Comparison of ENCODE assay signal across 8 cellular contexts in the genomic region with DNA sequence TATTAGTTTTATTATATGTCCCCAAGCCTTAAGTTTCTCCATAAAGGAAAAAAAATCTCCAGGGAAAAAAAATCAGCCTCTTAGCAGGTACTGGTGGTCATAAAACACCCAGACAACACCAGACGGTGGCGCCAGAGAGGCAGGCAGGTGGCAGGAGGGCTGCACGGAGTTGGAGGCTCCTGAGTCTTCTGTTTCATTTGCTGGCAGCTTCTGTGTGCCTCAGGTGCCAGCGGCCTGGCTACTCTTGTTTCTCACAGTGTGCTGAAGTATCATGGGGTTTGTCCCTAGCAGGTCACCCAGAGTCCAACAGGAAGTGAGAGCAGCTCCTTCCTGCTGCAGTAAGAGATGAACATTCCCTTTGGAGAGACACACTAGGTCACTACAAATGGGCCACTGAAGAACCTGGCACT.
DNase-seq lines count a peak whose midpoint lies in the region; ATAC-seq and TF ChIP-seq lines count a peak whose summit lies in the region.

No MANE protein-coding gene starts in this region.

- no peak overlapping the region for H2BK120ac ChIP-seq in mesendoderm (ENCODE audit: low read depth, low read length)

- no peak overlapping the region for H4K5ac ChIP-seq in mesendoderm (ENCODE audit: low read length)

- no peak overlapping the region for H3K4me3 Mint-ChIP-seq in CD4-positive, alpha-beta T cell
- H3K4me3 Mint-ChIP-seq in activated CD4-positive, alpha-beta memory T cell treated with anti-CD3 and anti-CD28 coated beads for 36 hours, result no peak overlapping the region
- H3K4me3 Mint-ChIP-seq in effector memory CD8-positive, alpha-beta T cell, result no peak overlapping the region

- WGBS in mesendoderm (ENCODE audit: extremely low coverage, insufficient coverage, low lambda C conversion rate), result no CpG with 5 or more reads among the region's 4 CpGs

- no peak overlapping the region for H3K23ac ChIP-seq in mesendoderm (ENCODE audit: low read length)

- POLR2A ChIA-PET in CD4-positive, alpha-beta T cell (lab: Charles Lee), result interaction anchor here (0.6 to 1.3 kb wide), 2 partner anchors 141 to 198 kb away, joined by 4 to 10 read pairs; no protein-coding TSS in a partner anchor
- POLR2A ChIA-PET in activated CD4-positive, alpha-beta memory T cell treated with anti-CD3 and anti-CD28 coated beads for 36 hours (lab: Charles Lee), result interaction anchor here (1.0 kb wide), 1 partner anchor 198 kb away, joined by 5 read pairs; no protein-coding TSS in a partner anchor

- no peak overlapping the region for H3K4me2 ChIP-seq in mesendoderm (ENCODE audit: low read length)

- no peak overlapping the region for H2BK15ac ChIP-seq in mesendoderm (replicated peaks; ENCODE audit: low read depth)

- H2AK5ac ChIP-seq in mesendoderm (ENCODE audit: low read length), result no peak overlapping the region

- no peak overlapping the region for H3K27ac Mint-ChIP-seq in CD4-positive, alpha-beta T cell
- no peak overlapping the region for H3K27ac Mint-ChIP-seq in activated CD4-positive, alpha-beta memory T cell treated with anti-CD3 and anti-CD28 coated beads for 36 hours
- no peak overlapping the region for H3K27ac Mint-ChIP-seq in effector memory CD8-positive, alpha-beta T cell

- no peak overlapping the region for H2BK5ac ChIP-seq in mesendoderm (ENCODE audit: low read length)

- intact Hi-C loops in CD4-positive, alpha-beta T cell (cut with DNase I, micrococcal nuclease), result loop anchor here (1.0 kb wide), 2 partner anchors 198 to 199 kb away; no protein-coding TSS in a partner anchor
- intact Hi-C loops in activated CD4-positive, alpha-beta memory T cell treated with anti-CD3 and anti-CD28 coated beads for 36 hours (cut with micrococcal nuclease), result loop anchor here (1.0 to 2.0 kb wide), 3 partner anchors 26 to 199 kb away; partner anchors contain the start of gene GADD45A

- H3K4me1 ChIP-seq in mesendoderm (ENCODE audit: control insufficient read depth, low read depth, low read length), result no peaks in the 10 kb centered on the region

- peaks cover 23% of the 10 kb centered on the region for H3K27me3 Mint-ChIP-seq in CD4-positive, alpha-beta T cell
- H3K27me3 Mint-ChIP-seq in activated CD4-positive, alpha-beta memory T cell treated with anti-CD3 and anti-CD28 coated beads for 36 hours, result peaks cover 3% of the 10 kb centered on the region
- H3K27me3 Mint-ChIP-seq in effector memory CD8-positive, alpha-beta T cell, result peaks cover 28 to 39% of the 10 kb centered on the region in 2 donors

- H4K8ac ChIP-seq in mesendoderm (ENCODE audit: low read depth, low read length), result no peak overlapping the region

- H3K79me2 ChIP-seq in mesendoderm (ENCODE audit: control insufficient read depth, insufficient read depth, low read length), result no peaks in the 10 kb centered on the region

- no peak overlapping the region for H3K27ac ChIP-seq in CD4-positive, alpha-beta T cell (ENCODE audit: low read depth, low read length)
- no peak overlapping the region for H3K27ac ChIP-seq in mesendoderm (ENCODE audit: low read depth, low read length)

- CTCF ChIA-PET in CD4-positive, alpha-beta T cell (lab: Charles Lee), result interaction anchor here (0.6 to 3.9 kb wide), 13 partner anchors 10 to 207 kb away, joined by 3 to 54 read pairs (median 3); no protein-coding TSS in a partner anchor
- CTCF ChIA-PET in activated CD4-positive, alpha-beta memory T cell treated with anti-CD3 and anti-CD28 coated beads for 36 hours (lab: Charles Lee), result interaction anchor here (0.6 to 9.2 kb wide), 37 partner anchors 8 to 555 kb away, joined by 3 to 281 read pairs (median 4); partner anchors contain the start of gene GADD45A

- no peaks in the 10 kb centered on the region for H3K9me3 Mint-ChIP-seq in CD4-positive, alpha-beta T cell
- no peaks in the 10 kb centered on the region for H3K9me3 Mint-ChIP-seq in activated CD4-positive, alpha-beta memory T cell treated with anti-CD3 and anti-CD28 coated beads for 36 hours
- H3K9me3 Mint-ChIP-seq in effector memory CD8-positive, alpha-beta T cell, result no peaks in the 10 kb centered on the region

- TF ChIP-seq CTCF in CD4-positive, alpha-beta T cell (IDR thresholded peaks at IDR 0.05), result peak; percentile 84

- no peak overlapping the region for H3K56ac ChIP-seq in mesendoderm (ENCODE audit: low read length)

- H3K36me3 Mint-ChIP-seq in CD4-positive, alpha-beta T cell (ENCODE audit: low read depth), result no peaks in the 10 kb centered on the region
- no peaks in the 10 kb centered on the region for H3K36me3 Mint-ChIP-seq in activated CD4-positive, alpha-beta memory T cell treated with anti-CD3 and anti-CD28 coated beads for 36 hours
- H3K36me3 Mint-ChIP-seq in effector memory CD8-positive, alpha-beta T cell (ENCODE audit: insufficient read depth), result no peaks in the 10 kb centered on the region

- no peak overlapping the region for H3K4me3 ChIP-seq in mesendoderm (ENCODE audit: low read length)

- peak; percentile 85 for ATAC-seq in CD4-positive, alpha-beta T cell (ENCODE audit: poor library complexity)
- ATAC-seq in GM19397 (IDR thresholded peaks at IDR 0.05; ENCODE audit: unreplicated experiment) (peak; percentile 86), HG03460 (IDR thresholded peaks at IDR 0.05; ENCODE audit: unreplicated experiment) (peak; percentile 88)
- peak; percentile 77 for ATAC-seq in effector memory CD8-positive, alpha-beta T cell (replicated peaks)

- no peak overlapping the region for H3K4ac ChIP-seq in mesendoderm (ENCODE audit: low read depth, low read length)

- H3K79me1 ChIP-seq in mesendoderm (ENCODE audit: low read length), result no peaks in the 10 kb centered on the region

- H3K9ac ChIP-seq in mesendoderm (ENCODE audit: low read length), result no peak overlapping the region

- no peaks in the 10 kb centered on the region for H3K4me1 Mint-ChIP-seq in CD4-positive, alpha-beta T cell (ENCODE audit: low read depth)
- peaks cover 6% of the 10 kb centered on the region for H3K4me1 Mint-ChIP-seq in activated CD4-positive, alpha-beta memory T cell treated with anti-CD3 and anti-CD28 coated beads for 36 hours (ENCODE audit: low read depth)
- H3K4me1 Mint-ChIP-seq in effector memory CD8-positive, alpha-beta T cell (ENCODE audit: low read depth in 2 of 2), result peaks cover 2 to 5% of the 10 kb centered on the region in 2 donors

- no peaks in the 10 kb centered on the region for H3K9me3 ChIP-seq in CD4-positive, alpha-beta T cell (ENCODE audit: control insufficient read depth, low read length)

- H3K18ac ChIP-seq in mesendoderm (ENCODE audit: low read length), result no peak overlapping the region

- peak; percentile 71 to 87 (median 78) for DNase-seq in CD4-positive, alpha-beta T cell
- DNase-seq in NCI-H748 (lab: John Stamatoyannopoulos, UW; ENCODE audit: unreplicated experiment) (peak; percentile 81), mesendoderm (peak; percentile 87)
- DNase-seq in activated CD4-positive, alpha-beta memory T cell treated with anti-CD3 and anti-CD28 coated beads for 36 hours, result peak; percentile 90
- peak; percentile 70 to 79 (median 77) for DNase-seq in effector memory CD8-positive, alpha-beta T cell
- DNase-seq in stimulated activated CD8-positive, alpha-beta memory T cell treated with anti-CD3 and anti-CD28 coated beads, Interleukin-2, amount 100 ng/mL, for 1 hour (ENCODE audit: low read depth in 2 of 2), result peak; percentile 55 to 73

- no peaks in the 10 kb centered on the region for H3K27me3 ChIP-seq in CD4-positive, alpha-beta T cell (ENCODE audit: control insufficient read depth, insufficient read depth, low read length)
- H3K27me3 ChIP-seq in mesendoderm (ENCODE audit: insufficient read depth, low read length, poor library complexity), result no peaks in the 10 kb centered on the region

- H3K36me3 ChIP-seq in mesendoderm (ENCODE audit: control insufficient read depth, insufficient read depth, low read length), result no peaks in the 10 kb centered on the region
